Comparison of ENCODE assay signal across 1 cellular context in genomic region chr10:114143160-114143559, GRCh38.
TF ChIP-seq lines count a peak whose summit lies in the region.

No MANE protein-coding gene starts in this region.

TF ChIP-seq in HepG2, 621 proteins besides CTCF, POLR2A, EP300 and RAD21 (continued from another document):
- TF ChIP-seq ZNF512B (CRISPR knock-in tag; IDR thresholded peaks at IDR 0.05; ENCODE audit: borderline replicate concordance) (no peak), MEF2D (CRISPR knock-in tag; IDR thresholded peaks at IDR 0.05) (no peak), YY1 (IDR thresholded peaks at IDR 0.05; ENCODE audit: insufficient read depth, insufficient replicate concordance, low read depth, low read length) (no peak), ZNF281 (CRISPR knock-in tag; IDR thresholded peaks at IDR 0.05; ENCODE audit: borderline replicate concordance) (no peak), TEAD2 (CRISPR knock-in tag; IDR thresholded peaks at IDR 0.05) (no peak), RXRA (CRISPR knock-in tag; IDR thresholded peaks at IDR 0.05) (no peak), ZNF724P (CRISPR knock-in tag; IDR thresholded peaks at IDR 0.05; ENCODE audit: borderline replicate concordance) (no peak), AGO2 (optimal IDR thresholded peaks at IDR 0.05; ENCODE audit: low read depth, low read length) (no peak), ZNF280B (CRISPR knock-in tag; IDR thresholded peaks at IDR 0.05; ENCODE audit: borderline replicate concordance) (no peak), ZMAT3 (CRISPR knock-in tag; conservative IDR thresholded peaks at IDR 0.05) (no peak), TBX2 (CRISPR knock-in tag; IDR thresholded peaks at IDR 0.05; ENCODE audit: borderline replicate concordance) (no peak), IRX3 (CRISPR knock-in tag; IDR thresholded peaks at IDR 0.05; ENCODE audit: borderline replicate concordance, low read depth) (no peak), PRMT3 (CRISPR knock-in tag; IDR thresholded peaks at IDR 0.05; ENCODE audit: borderline replicate concordance, low read depth) (no peak)
